ENCODE assay signal across 1 cellular context in genomic region chr9:93128011-93128714, GRCh38.
TF ChIP-seq lines count a peak whose summit lies in the region.

No MANE protein-coding gene starts in this region.

TF ChIP-seq in H1, 55 proteins besides CTCF, POLR2A, EP300 and RAD21:
- no peak for TF ChIP-seq CHD1 (IDR thresholded peaks at IDR 0.05; ENCODE audit: low read depth, low read length)
- no peak for TF ChIP-seq ATF2 (IDR thresholded peaks at IDR 0.05; ENCODE audit: low read length)
- no peak for TF ChIP-seq BACH1 (IDR thresholded peaks at IDR 0.05; ENCODE audit: low read length)
- TF ChIP-seq TCF12 (IDR thresholded peaks at IDR 0.05; ENCODE audit: low read depth, low read length): no peak
- TF ChIP-seq SP2 (IDR thresholded peaks at IDR 0.05; ENCODE audit: low read length): no peak
